In genomic region chr22:33493476-33494205, GRCh38 we compare ENCODE assay signal across 37 cellular contexts.
"Had no signal": no experiment of that assay in that cellular context is flagged by ENCODE, and none has a peak within 500 bp of the region (broad histone marks: within the 10 kb centered on the region; RNA-seq: fewer than 3 reads in every experiment).

No MANE protein-coding gene starts in this region.

- H3K27me3 Mint-ChIP-seq: activated B cell treated with CpG ODN at 0.5 μM for 24 hours; activated CD4-positive, alpha-beta memory T cell treated with anti-CD3 and anti-CD28 coated beads, Interleukin-2, amount 10 ng/mL, durations not matched to agents 7 days and 5 days; activated CD4-positive, alpha-beta T cell treated with anti-CD3 and anti-CD28 coated beads, Interleukin-2, amount 10 ng/mL, durations not matched to agents 7 days and 5 days; activated CD8-positive, alpha-beta memory T cell treated with anti-CD3 and anti-CD28 coated beads, Interleukin-2, amount 10 ng/mL, durations not matched to agents 7 days and 5 days; activated naive CD4-positive, alpha-beta T cell treated with anti-CD3 and anti-CD28 coated beads, Interleukin-2, amount 10 ng/mL, durations not matched to agents 7 days and 5 days; activated naive CD4-positive, alpha-beta T cell treated with anti-CD3 and anti-CD28 coated beads, Interleukin-2, amount 50 U/mL, for 24 hours; activated naive CD8-positive, alpha-beta T cell; activated naive CD8-positive, alpha-beta T cell treated with anti-CD3 and anti-CD28 coated beads, Interleukin-2, amount 10 ng/mL, durations not matched to agents 7 days and 5 days; activated T-cell treated with anti-CD3 and anti-CD28 coated beads, Interleukin-2, amount 50 U/mL, for 24 hours; brain; central memory CD8-positive, alpha-beta T cell had no signal

- H3K9me3 ChIP-seq: ascending aorta had no signal

- H3K27ac Mint-ChIP-seq: activated B cell treated with CpG ODN at 0.5 μM for 24 hours; activated CD4-positive, alpha-beta memory T cell treated with anti-CD3 and anti-CD28 coated beads, Interleukin-2, amount 10 ng/mL, durations not matched to agents 7 days and 5 days; activated CD8-positive, alpha-beta memory T cell treated with anti-CD3 and anti-CD28 coated beads, Interleukin-2, amount 10 ng/mL, durations not matched to agents 7 days and 5 days; activated CD8-positive, alpha-beta T cell treated with anti-CD3 and anti-CD28 coated beads, Interleukin-2, amount 10 ng/mL, durations not matched to agents 7 days and 5 days; activated naive CD4-positive, alpha-beta T cell treated with anti-CD3 and anti-CD28 coated beads, Interleukin-2, amount 10 ng/mL, durations not matched to agents 7 days and 5 days; activated naive CD4-positive, alpha-beta T cell treated with anti-CD3 and anti-CD28 coated beads, Interleukin-2, amount 50 U/mL, for 24 hours; activated naive CD8-positive, alpha-beta T cell; activated naive CD8-positive, alpha-beta T cell treated with anti-CD3 and anti-CD28 coated beads, Interleukin-2, amount 10 ng/mL, durations not matched to agents 7 days and 5 days; activated naive CD8-positive, alpha-beta T cell treated with anti-CD3 and anti-CD28 coated beads, Interleukin-2, amount 50 U/mL, for 24 hours; activated T-cell treated with anti-CD3 and anti-CD28 coated beads, Interleukin-2, amount 50 U/mL, for 24 hours; activated T-helper 2 cell treated with anti-CD3 and anti-CD28 coated beads, Interferon-gamma antibody, Interleukin-2, Interleukin-4, amounts not matched to agents 10 μg/mL and 5 μg/mL and 100 μg/mL, durations not matched to agents 14 hours and 24 hours and 36 hours; T-helper 1 cell treated with Interleukin-12 subunit alpha and Interleukin-12 subunit beta and Interleukin-4 antibody, amounts not matched to agents 30 μg/mL and 1 μg/mL, for 36 hours; T-helper 2 cell treated with Interferon-gamma antibody and Interleukin-4, amounts not matched to agents 5 μg/mL and 100 μg/mL, for 36 hours had no signal

- H3K4me1 Mint-ChIP-seq: activated CD4-positive, alpha-beta memory T cell treated with anti-CD3 and anti-CD28 coated beads, Interleukin-2, amount 10 ng/mL, durations not matched to agents 7 days and 5 days; activated naive CD4-positive, alpha-beta T cell treated with anti-CD3 and anti-CD28 coated beads, Interleukin-2, amount 50 U/mL, for 24 hours; central memory CD8-positive, alpha-beta T cell had no signal

- H3K4me1 ChIP-seq: ascending aorta had no signal

- H3K27me3 ChIP-seq: ascending aorta, cardiac muscle cell had no signal

- H3K4me3 ChIP-seq: ascending aorta, cardiac muscle cell had no signal

- H3K9me3 Mint-ChIP-seq: activated naive CD4-positive, alpha-beta T cell treated with anti-CD3 and anti-CD28 coated beads, Interleukin-2, amount 50 U/mL, for 24 hours; activated naive CD8-positive, alpha-beta T cell treated with anti-CD3 and anti-CD28 coated beads, Interleukin-2, amount 10 ng/mL, durations not matched to agents 7 days and 5 days; central memory CD8-positive, alpha-beta T cell; T-helper 1 cell treated with Interleukin-12 subunit alpha and Interleukin-12 subunit beta and Interleukin-4 antibody, amounts not matched to agents 30 μg/mL and 1 μg/mL, for 36 hours had no signal

- FAIRE-seq: bronchial epithelial cell, TTC549 had no signal

- H3K27ac ChIP-seq: ascending aorta, VCaP had no signal

- ATAC-seq: activated CD8-positive, alpha-beta memory T cell treated with anti-CD3 and anti-CD28 coated beads, Interleukin-2, amount 10 ng/mL, durations not matched to agents 7 days and 5 days; activated CD8-positive, alpha-beta T cell treated with anti-CD3 and anti-CD28 coated beads, Interleukin-2, amount 10 ng/mL, durations not matched to agents 7 days and 5 days; activated naive CD8-positive, alpha-beta T cell treated with anti-CD3 and anti-CD28 coated beads, Interleukin-2, amount 50 U/mL, for 24 hours had no signal

- H3K4me3 Mint-ChIP-seq: activated B cell treated with CpG ODN at 0.5 μM for 24 hours; activated CD4-positive, alpha-beta memory T cell treated with anti-CD3 and anti-CD28 coated beads, Interleukin-2, amount 10 ng/mL, durations not matched to agents 7 days and 5 days; activated CD4-positive, alpha-beta T cell treated with anti-CD3 and anti-CD28 coated beads, Interleukin-2, amount 10 ng/mL, durations not matched to agents 7 days and 5 days; activated CD8-positive, alpha-beta memory T cell treated with anti-CD3 and anti-CD28 coated beads, Interleukin-2, amount 10 ng/mL, durations not matched to agents 7 days and 5 days; activated CD8-positive, alpha-beta T cell treated with anti-CD3 and anti-CD28 coated beads, Interleukin-2, amount 10 ng/mL, durations not matched to agents 7 days and 5 days; activated naive CD4-positive, alpha-beta T cell treated with anti-CD3 and anti-CD28 coated beads, Interleukin-2, amount 10 ng/mL, durations not matched to agents 7 days and 5 days; activated naive CD4-positive, alpha-beta T cell treated with anti-CD3 and anti-CD28 coated beads, Interleukin-2, amount 50 U/mL, for 24 hours; activated naive CD8-positive, alpha-beta T cell; activated naive CD8-positive, alpha-beta T cell treated with anti-CD3 and anti-CD28 coated beads, Interleukin-2, amount 10 ng/mL, durations not matched to agents 7 days and 5 days; activated naive CD8-positive, alpha-beta T cell treated with anti-CD3 and anti-CD28 coated beads, Interleukin-2, amount 50 U/mL, for 24 hours; activated T-cell treated with anti-CD3 and anti-CD28 coated beads, Interleukin-2, amount 50 U/mL, for 24 hours; central memory CD8-positive, alpha-beta T cell; T-helper 1 cell treated with Interleukin-12 subunit alpha and Interleukin-12 subunit beta and Interleukin-4 antibody, amounts not matched to agents 30 μg/mL and 1 μg/mL, for 36 hours; T-helper 2 cell treated with Interferon-gamma antibody and Interleukin-4, amounts not matched to agents 5 μg/mL and 100 μg/mL, for 36 hours had no signal

- H3K36me3 ChIP-seq: ascending aorta, cardiac muscle cell had no signal

- H3K36me3 Mint-ChIP-seq: activated CD8-positive, alpha-beta memory T cell treated with anti-CD3 and anti-CD28 coated beads, Interleukin-2, amount 10 ng/mL, durations not matched to agents 7 days and 5 days; activated naive CD4-positive, alpha-beta T cell treated with anti-CD3 and anti-CD28 coated beads, Interleukin-2, amount 10 ng/mL, durations not matched to agents 7 days and 5 days; activated naive CD4-positive, alpha-beta T cell treated with anti-CD3 and anti-CD28 coated beads, Interleukin-2, amount 50 U/mL, for 24 hours; activated naive CD8-positive, alpha-beta T cell; activated naive CD8-positive, alpha-beta T cell treated with anti-CD3 and anti-CD28 coated beads, Interleukin-2, amount 10 ng/mL, durations not matched to agents 7 days and 5 days had no signal

- DNase-seq: activated B cell treated with CpG ODN at 0.5 μM for 24 hours; activated CD4-positive, alpha-beta memory T cell treated with anti-CD3 and anti-CD28 coated beads, Interleukin-2, amount 10 ng/mL, durations not matched to agents 7 days and 5 days; activated CD4-positive, alpha-beta T cell treated with anti-CD3 and anti-CD28 coated beads for 48 hours; activated CD4-positive, alpha-beta T cell treated with anti-CD3 and anti-CD28 coated beads, Interleukin-2, amount 10 ng/mL, durations not matched to agents 7 days and 5 days; activated CD4-positive, alpha-beta T cell treated with anti-CD3 and anti-CD28 coated beads, Interleukin-2, amount 50 U/mL, for 48 hours; activated CD4-positive, CD25-positive, alpha-beta regulatory T cell treated with anti-CD3 and anti-CD28 coated beads, Interleukin-2, amount 50 U/mL, for 72 hours; activated CD8-positive, alpha-beta memory T cell treated with anti-CD3 and anti-CD28 coated beads for 24 hours; activated CD8-positive, alpha-beta memory T cell treated with anti-CD3 and anti-CD28 coated beads, Interleukin-2, amount 10 ng/mL, durations not matched to agents 7 days and 5 days; activated CD8-positive, alpha-beta memory T cell treated with anti-CD3 and anti-CD28 coated beads, Interleukin-2, amount 50 U/mL, for 48 hours; activated CD8-positive, alpha-beta T cell treated with anti-CD3 and anti-CD28 coated beads, Interleukin-2, amount 10 ng/mL, durations not matched to agents 7 days and 5 days; activated effector memory CD4-positive, alpha-beta T cell treated with Interleukin-2 at 50 U/mL for 16 hours; activated gamma-delta T cell; activated naive CD4-positive, alpha-beta T cell treated with anti-CD3 and anti-CD28 coated beads, Interleukin-2, amount 10 ng/mL, durations not matched to agents 7 days and 5 days; activated naive CD4-positive, alpha-beta T cell treated with Interleukin-2 at 50 U/mL for 16 hours; activated naive CD8-positive, alpha-beta T cell treated with anti-CD3 and anti-CD28 coated beads, Interleukin-2, amount 10 ng/mL, durations not matched to agents 7 days and 5 days; activated naive CD8-positive, alpha-beta T cell treated with anti-CD3 and anti-CD28 coated beads, Interleukin-2, amount 50 U/mL, for 24 hours; activated T-cell treated with anti-CD3 and anti-CD28 coated beads, Interleukin-2, amount 50 U/mL, for 24 hours; activated T-cell treated with anti-CD3 and anti-CD28 coated beads, Interleukin-2, amount 50 U/mL, for 48 hours; amygdala; anterior cingulate cortex; caudate nucleus; cerebellar nuclear complex; T-helper 1 cell; T-helper 2 cell; T-helper 9 cell had no signal
